ENCODE assay signal across 9 cellular contexts in the genomic region with DNA sequence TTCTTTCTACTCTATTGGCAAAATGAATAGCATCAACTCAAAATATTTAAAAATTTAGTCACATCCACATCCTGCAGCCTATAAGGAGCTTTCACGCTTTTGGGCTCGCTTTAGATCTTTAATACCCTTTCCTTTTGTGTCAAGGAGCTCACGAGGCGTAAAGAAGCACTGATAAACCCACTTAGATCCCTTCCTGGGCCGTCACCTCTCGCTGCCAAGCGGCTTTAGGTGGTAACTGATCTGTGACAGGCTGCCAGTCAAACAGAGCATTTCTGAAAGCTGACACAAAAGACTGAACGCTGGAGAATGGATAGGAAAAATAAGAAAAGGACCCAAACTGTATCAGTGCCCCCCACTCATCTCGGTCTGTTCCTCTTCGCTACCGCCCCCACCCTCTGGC.
DNase-seq lines count a peak whose midpoint lies in the region; ATAC-seq and TF ChIP-seq lines count a peak whose summit lies in the region.
"Had no signal": no experiment of that assay in that cellular context is flagged by ENCODE, and none has a peak within 500 bp of the region (broad histone marks: within the 10 kb centered on the region; RNA-seq: fewer than 3 reads in every experiment).

No MANE protein-coding gene starts in this region.

- no peaks in the 10 kb centered on the region for H3K27me3 ChIP-seq in heart left ventricle

- no peaks in the 10 kb centered on the region for H3K27me3 Mint-ChIP-seq in type B pancreatic cell

- H3K4me1 ChIP-seq in heart left ventricle: peaks cover 0 to 10% (median 0%) of the 10 kb centered on the region in 12 donors

- H3K9me3 ChIP-seq in heart left ventricle: no peaks in the 10 kb centered on the region

- H3K36me3 ChIP-seq in heart left ventricle: no peaks in the 10 kb centered on the region

- peak overlapping the region in 6 of 12 donors; percentile 21 to 67 (median 54) for H3K27ac ChIP-seq in heart left ventricle
- H3K27ac ChIP-seq: KMS-11 had no signal

- H3K4me3 Mint-ChIP-seq in type B pancreatic cell: no peak overlapping the region

- no peaks in the 10 kb centered on the region for H3K36me3 Mint-ChIP-seq in type B pancreatic cell

- TF ChIP-seq CTCF in heart left ventricle (IDR thresholded peaks at IDR 0.05) (no peak), type B pancreatic cell (conservative IDR thresholded peaks at IDR 0.05) (peak; percentile 18)

- no peaks in the 10 kb centered on the region for H3K4me1 Mint-ChIP-seq in type B pancreatic cell (ENCODE audit: unreplicated experiment)

- no peak overlapping the region for H3K27ac Mint-ChIP-seq in type B pancreatic cell

- peak overlapping the region in 9 of 12 donors; percentile 6 to 48 (median 37) for H3K4me3 ChIP-seq in heart left ventricle

- no peak for TF ChIP-seq POLR2A in heart left ventricle (IDR thresholded peaks at IDR 0.05)

- intact Hi-C loops in Right ventricle myocardium inferior (cut with DNase I): loop anchor here (2.0 kb wide), 1 partner anchor 74 kb away; no protein-coding TSS in a partner anchor
- intact Hi-C loops in cardiac septum (cut with DNase I): no loop called here
- intact Hi-C loops in heart left ventricle (cut with DNase I): loop anchor here in 2 of 10 donors (2.0 to 5.0 kb wide), 2 partner anchors 71 to 74 kb away; no protein-coding TSS in a partner anchor
- intact Hi-C loops in sciatic nerve (cut with DNase I): no loop called here

- peak; percentile 31 for DNase-seq in Right ventricle myocardium inferior (ENCODE audit: missing footprints)
- DNase-seq in cardiac septum (ENCODE audit: low spot score): no peak
- DNase-seq in heart left ventricle: peak in 4 of 5 donors; percentile 9 to 48 (median 34)
- DNase-seq in type B pancreatic cell (ENCODE audit: extremely low spot score, unreplicated experiment): no peak
- no peak for DNase-seq in sciatic nerve (ENCODE audit: low spot score)
- DNase-seq in NCI-H1417 treated with DMSO at 0.1 percent for 48 hours (lab: John Stamatoyannopoulos, UW): no peak
- DNase-seq in COLO668 (lab: John Stamatoyannopoulos, UW; ENCODE audit: unreplicated experiment): no peak

- ATAC-seq in Right ventricle myocardium inferior (peak; percentile 46), HG03457 (IDR thresholded peaks at IDR 0.05; ENCODE audit: unreplicated experiment) (peak; percentile 39), heart left ventricle (peak in 3 of 4 donors; percentile 55 to 78 (median 78)), sciatic nerve (no peak)

- 4 to 10% (median 7%) methylated on average over 11 of the region's 11 CpGs for WGBS in heart left ventricle, 4 donors

- H3K9me3 Mint-ChIP-seq in type B pancreatic cell: no peaks in the 10 kb centered on the region

Comparison
In these comparisons a context has a peak if more than half of its experiments do, and no peak if none do; other contexts are left out.
1. DNase-seq: peak in Right ventricle myocardium inferior (single experiment) and heart left ventricle (4 of 5); none in cardiac septum (single experiment), type B pancreatic cell (single experiment), sciatic nerve (single experiment), NCI-H1417 treated with DMSO at 0.1 percent for 48 hours (single experiment) and COLO668 (single experiment).